25 cellular contexts compared by ENCODE assay signal in genomic region chr1:95974586-95974985, GRCh38.
DNase-seq lines count a peak whose midpoint lies in the region; TF ChIP-seq lines count a peak whose summit lies in the region.
"Had no signal": no experiment of that assay in that cellular context is flagged by ENCODE, and none has a peak within 500 bp of the region (broad histone marks: within the 10 kb centered on the region; RNA-seq: fewer than 3 reads in every experiment).

No MANE protein-coding gene starts in this region.

- H3K27ac ChIP-seq in GM23248, result no peak overlapping the region
- H3K27ac ChIP-seq in osteoblast (ENCODE audit: low read depth, low read length), result no peak overlapping the region
- H3K27ac ChIP-seq: adrenal gland, dorsolateral prefrontal cortex, left lung, PC-9, skin epidermis, tibial artery, WERI-Rb-1 had no signal

- in situ Hi-C loops in GM23248 (cut with MboI), result no loop called here

- no peaks in the 10 kb centered on the region for H3K27me3 ChIP-seq in GM23248 (replicated peaks; ENCODE audit: insufficient read depth)
- no peaks in the 10 kb centered on the region for H3K27me3 ChIP-seq in osteoblast (ENCODE audit: insufficient read depth, low read length)
- H3K27me3 ChIP-seq: adrenal gland, dorsolateral prefrontal cortex, left lung, tibial artery had no signal

- H3K9me3 ChIP-seq in GM23248 (ENCODE audit: low read depth), result no peaks in the 10 kb centered on the region
- H3K9me3 ChIP-seq in osteoblast (ENCODE audit: low read depth, low read length), result no peaks in the 10 kb centered on the region
- H3K9me3 ChIP-seq: adrenal gland, tibial artery had no signal

- H3K36me3 ChIP-seq in GM23248 (ENCODE audit: low read depth), result no peaks in the 10 kb centered on the region
- H3K36me3 ChIP-seq in osteoblast (ENCODE audit: insufficient read depth, low read length), result no peaks in the 10 kb centered on the region
- H3K36me3 ChIP-seq: adrenal gland, left lung, tibial artery, WERI-Rb-1 had no signal

- H3K79me2 ChIP-seq in GM23248 (ENCODE audit: insufficient read depth) (no peaks in the 10 kb centered on the region), osteoblast (ENCODE audit: insufficient read depth, low read length) (no peaks in the 10 kb centered on the region)

- H4K20me1 ChIP-seq in GM23248 (ENCODE audit: insufficient read depth) (no peaks in the 10 kb centered on the region), osteoblast (ENCODE audit: insufficient read depth, low read length) (no peaks in the 10 kb centered on the region)

- H3K4me1 ChIP-seq in GM23248 (ENCODE audit: insufficient read depth), result no peaks in the 10 kb centered on the region
- no peaks in the 10 kb centered on the region for H3K4me1 ChIP-seq in osteoblast (ENCODE audit: insufficient read depth, low read length)
- H3K4me1 ChIP-seq: adrenal gland, left lung, tibial artery had no signal

- H3K9me2 ChIP-seq in GM23248 (ENCODE audit: insufficient read depth), result no peaks in the 10 kb centered on the region

- H3K4me2 ChIP-seq in GM23248 (ENCODE audit: unreplicated experiment) (no peak overlapping the region), osteoblast (ENCODE audit: insufficient read depth, low read length) (no peak overlapping the region)
- H3K4me2 ChIP-seq: PC-9 had no signal

- no peaks in the 10 kb centered on the region for H3F3A ChIP-seq in GM23248 (ENCODE audit: insufficient read depth)

- TF ChIP-seq CTCF in fibroblast of mammary gland (conservative IDR thresholded peaks at IDR 0.05; ENCODE audit: control insufficient read depth, insufficient read depth, low read depth, low read length) (no peak), osteoblast (IDR thresholded peaks at IDR 0.05; ENCODE audit: extremely low read depth, low read depth, low read length) (no peak)

- H2AFZ ChIP-seq in GM23248 (no peak overlapping the region), osteoblast (ENCODE audit: low read length) (no peak overlapping the region)
- H2AFZ ChIP-seq: PC-9 had no signal

- H3K4me3 ChIP-seq in GM23248 (no peak overlapping the region), fibroblast of mammary gland (ENCODE audit: control insufficient read depth, low read depth, low read length) (no peak overlapping the region), osteoblast (ENCODE audit: insufficient read depth, low read length) (no peak overlapping the region)
- H3K4me3 ChIP-seq: adrenal gland, dorsolateral prefrontal cortex, left lung, PC-9, skin epidermis, tibial artery had no signal

- peak; percentile 42 for DNase-seq in GM23248
- peak; percentile 51 for DNase-seq in T1000 (lab: John Stamatoyannopoulos, UW)
- DNase-seq in fibroblast of mammary gland (ENCODE audit: low read depth), result peak; percentile 18
- DNase-seq in osteoblast (ENCODE audit: insufficient read length, low spot score, missing footprints), result peak; percentile 23
- no peak for DNase-seq in NCI-H1092 (lab: John Stamatoyannopoulos, UW)
- DNase-seq in HUDEP-2 (lab: John Stamatoyannopoulos, UW; ENCODE audit: unreplicated experiment in 76 of 76), result no peak
- no peak for DNase-seq in GOT3 (lab: John Stamatoyannopoulos, UW)
- DNase-seq in activated CD4-positive, alpha-beta T cell treated with anti-CD3 and anti-CD28 coated beads for 4 hours, result no peak
- DNase-seq: activated CD4-positive, alpha-beta T cell treated with anti-CD3 and anti-CD28 coated beads, Interleukin-2, amount 50 U/mL, for 4 hours; activated gamma-delta T cell; activated T-cell treated with anti-CD3 and anti-CD28 coated beads for 4 hours; adrenal gland; caudate nucleus; CD8-positive, alpha-beta memory T cell; dorsolateral prefrontal cortex; erythroblast; left lung; MM.1S; NCI-H1694 treated with DMSO at 0.1 percent for 48 hours; NCI-H2227 treated with DMSO at 0.1 percent for 48 hours; PC-9; stimulated activated naive CD8-positive, alpha-beta T cell treated with anti-CD3 and anti-CD28 coated beads, Interleukin-15, Interleukin-2, amounts not matched to agents 100 U/mL and 50 U/mL, for 24 hours; tibial artery; WERI-Rb-1 had no signal

- H3K9ac ChIP-seq in GM23248, result no peak overlapping the region

Comparison
In these comparisons a context has a peak if more than half of its experiments do, and no peak if none do; other contexts are left out.
1. DNase-seq: peak in GM23248 (single experiment), T1000 (single experiment), fibroblast of mammary gland (single experiment) and osteoblast (single experiment); none in NCI-H1092 (single experiment), HUDEP-2 (0 of 76), GOT3 (single experiment) and activated CD4-positive, alpha-beta T cell treated with anti-CD3 and anti-CD28 coated beads for 4 hours (0 of 2).